In genomic region chr16:19542138-19542821, GRCh38 we compare ENCODE assay signal across 15 cellular contexts. TPM values are rescaled to one million over a fixed set of nuclear protein-coding genes. Genes with fewer than 3 reads are reported as not detected.
DNase-seq lines count a peak whose midpoint lies in the region; ATAC-seq lines count a peak whose summit lies in the region.
"Had no signal": no experiment of that assay in that cellular context is flagged by ENCODE, and none has a peak within 500 bp of the region (broad histone marks: within the 10 kb centered on the region; RNA-seq: fewer than 3 reads in every experiment).

No MANE protein-coding gene starts in this region.

- no peaks in the 10 kb centered on the region for H3K4me1 Mint-ChIP-seq in T-helper 17 cell
- H3K4me1 Mint-ChIP-seq: activated B cell treated with CpG ODN at 0.5 μM for 24 hours had no signal

- no peaks in the 10 kb centered on the region for H3K27me3 ChIP-seq in right cardiac atrium (ENCODE audit: control insufficient read depth, insufficient read depth)

- intact Hi-C loops in right cardiac atrium (cut with DNase I) = no loop called here

- H3K36me3 Mint-ChIP-seq in T-helper 17 cell (ENCODE audit: low read depth) = peaks cover 7% of the 10 kb centered on the region

- no peaks in the 10 kb centered on the region for H3K9me3 ChIP-seq in right cardiac atrium (ENCODE audit: control insufficient read depth, low read length)
- H3K9me3 ChIP-seq in T-helper 17 cell (ENCODE audit: control insufficient read depth, low read length, poor library complexity, severe bottlenecking) = no peaks in the 10 kb centered on the region
- H3K9me3 ChIP-seq: SK-N-SH had no signal

- no peak overlapping the region for H3K27ac Mint-ChIP-seq in T-helper 17 cell
- H3K27ac Mint-ChIP-seq: activated B cell treated with CpG ODN at 0.5 μM for 24 hours had no signal

- no peaks in the 10 kb centered on the region for H3K4me1 ChIP-seq in right cardiac atrium (ENCODE audit: control insufficient read depth, insufficient read depth, low read length)

- H3K4me3 Mint-ChIP-seq in T-helper 17 cell = no peak overlapping the region
- H3K4me3 Mint-ChIP-seq: activated B cell treated with CpG ODN at 0.5 μM for 24 hours had no signal

- H3K27ac ChIP-seq in right cardiac atrium (ENCODE audit: low read length) = no peak overlapping the region
- H3K27ac ChIP-seq: coronary artery had no signal

- H3K27me3 Mint-ChIP-seq in T-helper 17 cell = no peaks in the 10 kb centered on the region
- H3K27me3 Mint-ChIP-seq: activated B cell treated with CpG ODN at 0.5 μM for 24 hours had no signal

- WGBS in right cardiac atrium = 92% methylated on average over 3 of the region's 3 CpGs

- DNase-seq in DMS153 (lab: John Stamatoyannopoulos, UW) = peak; percentile 90
- peak; percentile 84 for DNase-seq in NCI-H2029 (lab: John Stamatoyannopoulos, UW)
- DNase-seq in NCI-H82 (lab: John Stamatoyannopoulos, UW) = peak; percentile 98
- DNase-seq in kidney tubule cell (ENCODE audit: low spot score) = peak; percentile 58
- DNase-seq in right cardiac atrium = no peak
- DNase-seq in T-helper 17 cell = no peak
- DNase-seq in putamen (ENCODE audit: low spot score) = no peak
- DNase-seq: activated B cell treated with CpG ODN at 0.5 μM for 24 hours; activated T-cell treated with anti-CD3 and anti-CD28 coated beads, Interleukin-2, amount 50 U/mL, for 1 hour; Calu3; midbrain; SK-N-SH; stimulated activated CD8-positive, alpha-beta memory T cell treated with anti-CD3 and anti-CD28 coated beads, Interleukin-4, amount 100 ng/mL, for 48 hours had no signal

- no peak overlapping the region for H3K4me3 ChIP-seq in right cardiac atrium (ENCODE audit: low read length)
- H3K4me3 ChIP-seq: coronary artery had no signal

- ATAC-seq in right cardiac atrium (no peak), GM21360 (IDR thresholded peaks at IDR 0.05; ENCODE audit: unreplicated experiment) (no peak), T-helper 17 cell (no peak)

RNA-seq across cellular contexts. Expression of gene VPS35L, which starts 13.2 kb away (rescaled TPM):
- total RNA-seq in right cardiac atrium (10 to 100 TPM; 31.5 to 40.1 (median 33.9) TPM), T-helper 17 cell (10 to 100 TPM; 37.6 to 47.6 TPM)
- polyA plus RNA-seq in right cardiac atrium = 19.8 TPM

RNA-seq across cellular contexts. Expression of gene CCP110, which starts 18.5 kb away (rescaled TPM):
- 10 to 100 TPM in 3 of 4 donors, 1 to 10 TPM in 1; 9.9 to 13.2 (median 10.3) TPM for total RNA-seq in right cardiac atrium
- 3.9 TPM for polyA plus RNA-seq in right cardiac atrium
- 10 to 100 TPM; 13.9 to 15.4 TPM for total RNA-seq in T-helper 17 cell

RNA-seq across cellular contexts. Expression of gene GDE1, which starts 20.4 kb away (rescaled TPM):
- total RNA-seq in right cardiac atrium (100 to 1,000 TPM; 103 to 121 (median 106) TPM), T-helper 17 cell (10 to 100 TPM; 25.1 to 32.0 TPM)
- 72.9 TPM for polyA plus RNA-seq in right cardiac atrium

Comparison
In these comparisons a context has a peak if more than half of its experiments do, and no peak if none do; other contexts are left out.
1. DNase-seq: peak in DMS153 (single experiment), NCI-H2029 (single experiment), NCI-H82 (single experiment) and kidney tubule cell (single experiment); none in right cardiac atrium (0 of 3), T-helper 17 cell (0 of 3) and putamen (single experiment).